In genomic region chr7:22499888-22500689, GRCh38 we compare ENCODE assay signal across 1 cellular context.
TF ChIP-seq lines count a peak whose summit lies in the region.
"Not testable (repeated sequence)": the region's sequence is repeated elsewhere in the genome, so short reads cannot be mapped to it uniquely, and the experiment has no call there.

STEAP1B (minus strand) TSS chr7:22500188; CDS start chr7:22494855, 5,333 bp downstream.

TF ChIP-seq in K562, 482 proteins besides CTCF, POLR2A, EP300 and RAD21 (continued from another document and continues in another):
- TF ChIP-seq, protein P1, sequence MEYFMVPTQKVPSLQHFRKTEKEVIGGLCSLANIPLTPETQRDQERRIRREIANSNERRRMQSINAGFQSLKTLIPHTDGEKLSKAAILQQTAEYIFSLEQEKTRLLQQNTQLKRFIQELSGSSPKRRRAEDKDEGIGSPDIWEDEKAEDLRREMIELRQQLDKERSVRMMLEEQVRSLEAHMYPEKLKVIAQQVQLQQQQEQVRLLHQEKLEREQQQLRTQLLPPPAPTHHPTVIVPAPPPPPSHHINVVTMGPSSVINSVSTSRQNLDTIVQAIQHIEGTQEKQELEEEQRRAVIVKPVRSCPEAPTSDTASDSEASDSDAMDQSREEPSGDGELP (CRISPR knock-in tag; IDR thresholded peaks at IDR 0.05; ENCODE audit: borderline replicate concordance), result peak; percentile 80
- TF ChIP-seq EP400 (IDR thresholded peaks at IDR 0.05), result peak; percentile 58; the same call in 1 of the 2 replicates
- 0 out of 4 replicates have a peak, but pooled peaks of 1 of the 2 experiments have one; percentile 56 for TF ChIP-seq KDM4B (IDR thresholded peaks at IDR 0.05; ENCODE audit: borderline replicate concordance in 2 of 2, low read depth in 1 of 2)
- peak; percentile 57; the same call in 1 of the 2 replicates for TF ChIP-seq E2F3 (CRISPR knock-in tag; IDR thresholded peaks at IDR 0.05)
- peak; percentile 35 for TF ChIP-seq FIP1L1 (IDR thresholded peaks at IDR 0.05; ENCODE audit: low read depth, low read length, poor library complexity, severe bottlenecking)
- TF ChIP-seq ESRRA (IDR thresholded peaks at IDR 0.05; ENCODE audit: borderline replicate concordance, low read depth), result peak; percentile 62; the same call in 1 of the 2 replicates
- 0 out of 2 replicates have a peak, but pooled peaks have one; percentile 30 for TF ChIP-seq PHF21A (IDR thresholded peaks at IDR 0.05; ENCODE audit: borderline replicate concordance, low read depth)
- 0 out of 2 replicates have a peak, but pooled peaks have one; percentile 22 for TF ChIP-seq ATF1 (CRISPR knock-in tag; IDR thresholded peaks at IDR 0.05)
- TF ChIP-seq ATF1 (tag; IDR thresholded peaks at IDR 0.05); CREB1 (IDR thresholded peaks at IDR 0.05); FOXM1 (IDR thresholded peaks at IDR 0.05; ENCODE audit: low read depth); NR4A1 (tag; IDR thresholded peaks at IDR 0.05): not testable (repeated sequence)
- TF ChIP-seq, protein P2, sequence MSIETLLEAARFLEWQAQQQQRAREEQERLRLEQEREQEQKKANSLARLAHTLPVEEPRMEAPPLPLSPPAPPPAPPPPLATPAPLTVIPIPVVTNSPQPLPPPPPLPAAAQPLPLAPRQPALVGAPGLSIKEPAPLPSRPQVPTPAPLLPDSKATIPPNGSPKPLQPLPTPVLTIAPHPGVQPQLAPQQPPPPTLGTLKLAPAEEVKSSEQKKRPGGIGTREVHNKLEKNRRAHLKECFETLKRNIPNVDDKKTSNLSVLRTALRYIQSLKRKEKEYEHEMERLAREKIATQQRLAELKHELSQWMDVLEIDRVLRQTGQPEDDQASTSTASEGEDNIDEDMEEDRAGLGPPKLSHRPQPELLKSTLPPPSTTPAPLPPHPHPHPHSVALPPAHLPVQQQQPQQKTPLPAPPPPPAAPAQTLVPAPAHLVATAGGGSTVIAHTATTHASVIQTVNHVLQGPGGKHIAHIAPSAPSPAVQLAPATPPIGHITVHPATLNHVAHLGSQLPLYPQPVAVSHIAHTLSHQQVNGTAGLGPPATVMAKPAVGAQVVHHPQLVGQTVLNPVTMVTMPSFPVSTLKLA (conservative IDR thresholded peaks at IDR 0.05), result peak; percentile 42 to 80; a peak in 3 of 4 replicates
- peak in 1 of 2 experiments; percentile 62; a peak in 1 of 4 replicates for TF ChIP-seq SIN3A (IDR thresholded peaks at IDR 0.05; ENCODE audit: borderline replicate concordance in 2 of 2, control insufficient read depth in 1 of 2, low read depth in 2 of 2, low read length in 2 of 2)
- TF ChIP-seq SUPT5H (IDR thresholded peaks at IDR 0.05), result peak; percentile 62
- peak; percentile 86 for TF ChIP-seq ZNF511 (CRISPR knock-in tag; IDR thresholded peaks at IDR 0.05)
- TF ChIP-seq HMGN3 (IDR thresholded peaks at IDR 0.05; ENCODE audit: borderline replicate concordance, extremely low read depth, insufficient read length, low read depth, low read length), result peak; percentile 44
- TF ChIP-seq MAX (CRISPR knock-in tag; IDR thresholded peaks at IDR 0.05), result peak; percentile 89
- TF ChIP-seq, protein P3, sequence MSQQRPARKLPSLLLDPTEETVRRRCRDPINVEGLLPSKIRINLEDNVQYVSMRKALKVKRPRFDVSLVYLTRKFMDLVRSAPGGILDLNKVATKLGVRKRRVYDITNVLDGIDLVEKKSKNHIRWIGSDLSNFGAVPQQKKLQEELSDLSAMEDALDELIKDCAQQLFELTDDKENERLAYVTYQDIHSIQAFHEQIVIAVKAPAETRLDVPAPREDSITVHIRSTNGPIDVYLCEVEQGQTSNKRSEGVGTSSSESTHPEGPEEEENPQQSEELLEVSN (IDR thresholded peaks at IDR 0.05; ENCODE audit: borderline replicate concordance in 1 of 2, extremely low read depth in 1 of 2, insufficient read depth in 1 of 2, insufficient read length in 1 of 2, low read depth in 1 of 2, low read length in 1 of 2, poor library complexity in 1 of 2, severe bottlenecking in 1 of 2), result peak; percentile 95 to 98
- TF ChIP-seq ZFX (CRISPR knock-in tag; IDR thresholded peaks at IDR 0.05), result peak; percentile 79
- peak; percentile 96 for TF ChIP-seq ZBTB33 (CRISPR knock-in tag; IDR thresholded peaks at IDR 0.05)
- peak; percentile 41; the same call in 1 of the 2 replicates for TF ChIP-seq CHAMP1 (IDR thresholded peaks at IDR 0.05)
- peak; percentile 97 for TF ChIP-seq L3MBTL2 (IDR thresholded peaks at IDR 0.05)
- TF ChIP-seq RBFOX2 (IDR thresholded peaks at IDR 0.05; ENCODE audit: low read depth, low read length), result peak; percentile 85
- peak; percentile 77; the same call in 1 of the 2 replicates for TF ChIP-seq SP1 (CRISPR knock-in tag; IDR thresholded peaks at IDR 0.05)
- peak; percentile 92 for TF ChIP-seq RB1 (IDR thresholded peaks at IDR 0.05; ENCODE audit: low read depth)
- TF ChIP-seq EGR1 (conservative IDR thresholded peaks at IDR 0.05), result 0 out of 2 replicates have a peak, but pooled peaks have one; percentile 7
- peak; percentile 65 for TF ChIP-seq CREB1 (CRISPR knock-in tag; IDR thresholded peaks at IDR 0.05)
- TF ChIP-seq CBFB (CRISPR knock-in tag; IDR thresholded peaks at IDR 0.05), result 0 out of 2 replicates have a peak, but pooled peaks have one; percentile 40
- TF ChIP-seq TEAD1 (CRISPR knock-in tag; IDR thresholded peaks at IDR 0.05), result peak; percentile 39 to 50; a peak in 1 of 4 replicates
- TF ChIP-seq LCOR (CRISPR knock-in tag; IDR thresholded peaks at IDR 0.05), result peak; percentile 34; the same call in 1 of the 2 replicates
- TF ChIP-seq ZNF263 (CRISPR knock-in tag; IDR thresholded peaks at IDR 0.05; ENCODE audit: borderline replicate concordance), result 0 out of 2 replicates have a peak, but pooled peaks have one; percentile 45
- TF ChIP-seq SMAD4 (CRISPR knock-in tag; conservative IDR thresholded peaks at IDR 0.05), result peak; percentile 57
- TF ChIP-seq CREM (IDR thresholded peaks at IDR 0.05; ENCODE audit: low read depth), result peak; percentile 70
- TF ChIP-seq, protein P4, sequence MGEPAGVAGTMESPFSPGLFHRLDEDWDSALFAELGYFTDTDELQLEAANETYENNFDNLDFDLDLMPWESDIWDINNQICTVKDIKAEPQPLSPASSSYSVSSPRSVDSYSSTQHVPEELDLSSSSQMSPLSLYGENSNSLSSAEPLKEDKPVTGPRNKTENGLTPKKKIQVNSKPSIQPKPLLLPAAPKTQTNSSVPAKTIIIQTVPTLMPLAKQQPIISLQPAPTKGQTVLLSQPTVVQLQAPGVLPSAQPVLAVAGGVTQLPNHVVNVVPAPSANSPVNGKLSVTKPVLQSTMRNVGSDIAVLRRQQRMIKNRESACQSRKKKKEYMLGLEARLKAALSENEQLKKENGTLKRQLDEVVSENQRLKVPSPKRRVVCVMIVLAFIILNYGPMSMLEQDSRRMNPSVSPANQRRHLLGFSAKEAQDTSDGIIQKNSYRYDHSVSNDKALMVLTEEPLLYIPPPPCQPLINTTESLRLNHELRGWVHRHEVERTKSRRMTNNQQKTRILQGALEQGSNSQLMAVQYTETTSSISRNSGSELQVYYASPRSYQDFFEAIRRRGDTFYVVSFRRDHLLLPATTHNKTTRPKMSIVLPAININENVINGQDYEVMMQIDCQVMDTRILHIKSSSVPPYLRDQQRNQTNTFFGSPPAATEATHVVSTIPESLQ (CRISPR knock-in tag; IDR thresholded peaks at IDR 0.05), result peak; percentile 87; the same call in 1 of the 2 replicates
- TF ChIP-seq PHF8 (IDR thresholded peaks at IDR 0.05; ENCODE audit: borderline replicate concordance, low read length), result peak; percentile 61; the same call in 1 of the 2 replicates
- TF ChIP-seq FOXM1 (CRISPR knock-in tag; IDR thresholded peaks at IDR 0.05; ENCODE audit: low read depth), result 0 out of 2 replicates have a peak, but pooled peaks have one; percentile 45
- peak; percentile 50 for TF ChIP-seq TAF1 (IDR thresholded peaks at IDR 0.05; ENCODE audit: control insufficient read depth, extremely low read depth, insufficient read depth, low read length, severe bottlenecking)
- TF ChIP-seq, protein P5, sequence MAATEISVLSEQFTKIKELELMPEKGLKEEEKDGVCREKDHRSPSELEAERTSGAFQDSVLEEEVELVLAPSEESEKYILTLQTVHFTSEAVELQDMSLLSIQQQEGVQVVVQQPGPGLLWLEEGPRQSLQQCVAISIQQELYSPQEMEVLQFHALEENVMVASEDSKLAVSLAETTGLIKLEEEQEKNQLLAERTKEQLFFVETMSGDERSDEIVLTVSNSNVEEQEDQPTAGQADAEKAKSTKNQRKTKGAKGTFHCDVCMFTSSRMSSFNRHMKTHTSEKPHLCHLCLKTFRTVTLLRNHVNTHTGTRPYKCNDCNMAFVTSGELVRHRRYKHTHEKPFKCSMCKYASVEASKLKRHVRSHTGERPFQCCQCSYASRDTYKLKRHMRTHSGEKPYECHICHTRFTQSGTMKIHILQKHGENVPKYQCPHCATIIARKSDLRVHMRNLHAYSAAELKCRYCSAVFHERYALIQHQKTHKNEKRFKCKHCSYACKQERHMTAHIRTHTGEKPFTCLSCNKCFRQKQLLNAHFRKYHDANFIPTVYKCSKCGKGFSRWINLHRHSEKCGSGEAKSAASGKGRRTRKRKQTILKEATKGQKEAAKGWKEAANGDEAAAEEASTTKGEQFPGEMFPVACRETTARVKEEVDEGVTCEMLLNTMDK (IDR thresholded peaks at IDR 0.05; ENCODE audit: borderline replicate concordance, insufficient read depth, low read depth, low read length, poor library complexity, severe bottlenecking), result peak; percentile 88
- peak; percentile 30 for TF ChIP-seq CCNT2 (IDR thresholded peaks at IDR 0.05; ENCODE audit: borderline replicate concordance, extremely low read depth, insufficient read length, low read depth, low read length)
- TF ChIP-seq GATAD2B (IDR thresholded peaks at IDR 0.05; ENCODE audit: borderline replicate concordance), result peak; percentile 31; the same call in 1 of the 2 replicates
- peak; percentile 33; the same call in 1 of the 2 replicates for TF ChIP-seq BHLHE40 (IDR thresholded peaks at IDR 0.05; ENCODE audit: low read length)
- peak; percentile 38 to 70; a peak in 2 of 4 replicates for TF ChIP-seq MAZ (CRISPR knock-in tag; conservative IDR thresholded peaks at IDR 0.05 in 1 of 2, IDR thresholded peaks at IDR 0.05 in 1 of 2)
- TF ChIP-seq UBTF (IDR thresholded peaks at IDR 0.05; ENCODE audit: borderline replicate concordance in 1 of 2, low read depth in 2 of 2, low read length in 2 of 2), result peak; percentile 55 to 72; a peak in 1 of 4 replicates
- TF ChIP-seq HDAC1 (IDR thresholded peaks at IDR 0.05), result peak in 1 of 2 experiments; percentile 44; a peak in 1 of 4 replicates
- peak; percentile 75 for TF ChIP-seq KDM5B (IDR thresholded peaks at IDR 0.05; ENCODE audit: insufficient replicate concordance, low read depth, low read length)
- 0 out of 2 replicates have a peak, but pooled peaks have one; percentile 41 for TF ChIP-seq NR4A1 (CRISPR knock-in tag; IDR thresholded peaks at IDR 0.05)
- peak; percentile 94 for TF ChIP-seq CBX1 (IDR thresholded peaks at IDR 0.05; ENCODE audit: low read depth)
- TF ChIP-seq NRF1 (conservative IDR thresholded peaks at IDR 0.05 in 1 of 2, IDR thresholded peaks at IDR 0.05 in 1 of 2), result 0 out of 4 replicates have a peak, but pooled peaks of 1 of the 2 experiments have one; percentile 16
- peak; percentile 50; the same call in 1 of the 2 replicates for TF ChIP-seq DMBX1 (CRISPR knock-in tag; IDR thresholded peaks at IDR 0.05; ENCODE audit: borderline replicate concordance)
